1 cellular context compared by ENCODE assay signal in the genomic region with DNA sequence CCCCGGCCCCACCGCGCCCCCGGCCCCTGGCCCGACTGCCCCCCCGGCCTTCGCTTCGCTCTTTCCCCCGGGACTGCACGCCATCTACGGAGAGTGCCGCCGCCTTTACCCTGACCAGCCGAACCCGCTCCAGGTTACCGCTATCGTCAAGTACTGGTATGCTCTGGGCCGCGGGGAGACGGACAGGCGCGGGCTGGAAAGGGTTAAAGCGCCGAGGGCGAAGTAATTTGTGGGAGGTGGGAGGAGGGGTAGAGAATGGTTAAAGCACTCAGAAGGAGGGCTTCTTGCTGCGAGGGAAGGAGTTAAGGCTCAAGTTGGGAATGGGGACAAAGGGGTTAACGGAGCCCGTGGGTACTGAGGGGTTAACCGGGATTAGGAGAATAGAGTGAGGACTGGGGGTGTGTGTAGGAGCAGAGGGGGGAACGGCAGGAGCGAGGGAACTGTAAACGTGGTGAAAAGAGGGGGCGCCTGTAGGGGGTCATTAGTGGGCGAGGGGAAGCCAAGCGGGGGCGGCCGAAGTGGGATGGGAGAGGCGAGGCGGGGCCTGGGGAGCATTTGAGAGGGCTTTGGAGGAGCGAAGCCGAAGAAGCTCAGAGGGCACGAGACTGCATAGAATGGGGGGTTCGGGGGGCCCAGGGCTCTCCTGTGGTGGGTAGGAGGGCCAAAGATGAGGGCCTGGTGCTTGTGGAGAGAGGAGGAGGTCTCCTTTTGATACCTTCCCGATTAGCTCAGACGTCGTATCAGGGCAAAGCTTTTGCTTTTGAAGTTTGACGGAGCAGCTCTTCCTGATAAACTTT.
TF ChIP-seq lines count a peak whose summit lies in the region.

No MANE protein-coding gene starts in this region.

TF ChIP-seq in HCT116, 20 proteins besides CTCF, POLR2A, EP300 and RAD21:
- no peak for TF ChIP-seq POLR2AphosphoS5 (IDR thresholded peaks at IDR 0.05; ENCODE audit: low read depth, low read length)
- no peak for TF ChIP-seq SRF (IDR thresholded peaks at IDR 0.05; ENCODE audit: low read depth)
- no peak for TF ChIP-seq CBX3 (IDR thresholded peaks at IDR 0.05; ENCODE audit: low read depth)
- TF ChIP-seq ZFX (IDR thresholded peaks at IDR 0.05): peak; percentile 79
- no peak for TF ChIP-seq FOSL1 (IDR thresholded peaks at IDR 0.05; ENCODE audit: low read depth)
- no peak for TF ChIP-seq EGR1 (IDR thresholded peaks at IDR 0.05; ENCODE audit: low read depth)
- TF ChIP-seq, protein P1, sequence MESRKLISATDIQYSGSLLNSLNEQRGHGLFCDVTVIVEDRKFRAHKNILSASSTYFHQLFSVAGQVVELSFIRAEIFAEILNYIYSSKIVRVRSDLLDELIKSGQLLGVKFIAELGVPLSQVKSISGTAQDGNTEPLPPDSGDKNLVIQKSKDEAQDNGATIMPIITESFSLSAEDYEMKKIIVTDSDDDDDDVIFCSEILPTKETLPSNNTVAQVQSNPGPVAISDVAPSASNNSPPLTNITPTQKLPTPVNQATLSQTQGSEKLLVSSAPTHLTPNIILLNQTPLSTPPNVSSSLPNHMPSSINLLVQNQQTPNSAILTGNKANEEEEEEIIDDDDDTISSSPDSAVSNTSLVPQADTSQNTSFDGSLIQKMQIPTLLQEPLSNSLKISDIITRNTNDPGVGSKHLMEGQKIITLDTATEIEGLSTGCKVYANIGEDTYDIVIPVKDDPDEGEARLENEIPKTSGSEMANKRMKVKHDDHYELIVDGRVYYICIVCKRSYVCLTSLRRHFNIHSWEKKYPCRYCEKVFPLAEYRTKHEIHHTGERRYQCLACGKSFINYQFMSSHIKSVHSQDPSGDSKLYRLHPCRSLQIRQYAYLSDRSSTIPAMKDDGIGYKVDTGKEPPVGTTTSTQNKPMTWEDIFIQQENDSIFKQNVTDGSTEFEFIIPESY (IDR thresholded peaks at IDR 0.05; ENCODE audit: extremely low read depth, insufficient replicate concordance, low read length): no peak
- no peak for TF ChIP-seq SIN3A (IDR thresholded peaks at IDR 0.05; ENCODE audit: low read depth)
